In the genomic region with DNA sequence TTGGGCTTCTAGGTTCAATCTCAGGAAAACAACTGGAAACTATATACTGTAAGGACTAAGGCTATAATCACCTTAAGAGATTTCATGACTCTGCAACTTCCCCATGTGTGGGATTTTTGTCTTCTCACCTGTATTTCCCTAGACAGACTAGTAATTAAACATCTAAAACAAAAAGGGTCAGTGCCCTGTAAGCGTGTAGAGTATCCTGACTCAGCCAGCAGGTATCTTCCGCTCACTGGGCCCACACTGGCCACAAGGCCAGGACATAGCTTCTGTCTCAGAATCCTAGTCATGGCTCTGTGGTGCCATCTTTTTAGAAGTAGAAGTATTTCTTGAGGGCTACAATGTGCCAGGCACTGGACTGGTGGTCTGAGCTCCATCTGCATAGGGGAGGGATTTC, we compare ENCODE assay signal across 1 cellular context.
TF ChIP-seq lines count a peak whose summit lies in the region.

No MANE protein-coding gene starts in this region.

TF ChIP-seq in GM12878, 131 proteins besides CTCF, POLR2A, EP300 and RAD21:
- TF ChIP-seq, protein P1, sequence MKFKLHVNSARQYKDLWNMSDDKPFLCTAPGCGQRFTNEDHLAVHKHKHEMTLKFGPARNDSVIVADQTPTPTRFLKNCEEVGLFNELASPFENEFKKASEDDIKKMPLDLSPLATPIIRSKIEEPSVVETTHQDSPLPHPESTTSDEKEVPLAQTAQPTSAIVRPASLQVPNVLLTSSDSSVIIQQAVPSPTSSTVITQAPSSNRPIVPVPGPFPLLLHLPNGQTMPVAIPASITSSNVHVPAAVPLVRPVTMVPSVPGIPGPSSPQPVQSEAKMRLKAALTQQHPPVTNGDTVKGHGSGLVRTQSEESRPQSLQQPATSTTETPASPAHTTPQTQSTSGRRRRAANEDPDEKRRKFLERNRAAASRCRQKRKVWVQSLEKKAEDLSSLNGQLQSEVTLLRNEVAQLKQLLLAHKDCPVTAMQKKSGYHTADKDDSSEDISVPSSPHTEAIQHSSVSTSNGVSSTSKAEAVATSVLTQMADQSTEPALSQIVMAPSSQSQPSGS (IDR thresholded peaks at IDR 0.05; ENCODE audit: low read length): no peak
- peak; percentile 16; the same call in 1 of the 2 replicates for TF ChIP-seq BACH1 (IDR thresholded peaks at IDR 0.05; ENCODE audit: borderline replicate concordance)
- TF ChIP-seq KAT2A (conservative IDR thresholded peaks at IDR 0.05; ENCODE audit: control insufficient read depth, low read depth, low read length): no peak
